8 cellular contexts compared by ENCODE assay signal in the genomic region with DNA sequence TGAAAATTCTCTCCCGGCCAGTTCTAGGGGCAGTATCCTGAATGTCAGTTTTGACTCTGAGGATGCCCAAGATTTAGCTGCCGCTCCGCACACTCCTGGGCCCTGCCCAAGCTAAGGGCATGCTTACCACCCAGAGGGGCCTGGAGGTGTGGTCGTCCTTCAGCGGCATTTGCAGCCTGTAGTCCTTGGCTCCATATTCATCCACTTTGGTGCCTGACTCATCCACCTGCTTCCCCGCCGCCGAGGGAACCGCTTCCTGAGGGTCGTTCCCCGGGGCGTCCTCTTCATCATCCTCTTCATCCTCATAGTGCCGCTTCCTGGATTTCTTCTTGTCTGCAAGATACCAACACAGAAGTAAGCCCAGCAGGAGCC. TPM values are rescaled to one million over a fixed set of nuclear protein-coding genes. Genes with fewer than 3 reads are reported as not detected.
A peak's percentile ranks its signal among the peaks of the same experiment; 100 is the strongest.
DNase-seq lines count a peak whose midpoint lies in the region; ATAC-seq, FAIRE-seq and TF ChIP-seq lines count a peak whose summit lies in the region.

No MANE protein-coding gene starts in this region.

- no peaks in the 10 kb centered on the region for H3K4me1 ChIP-seq in GM12878 (ENCODE audit: control insufficient read depth, insufficient read depth, low read length)
- peaks cover 0 to 4% of the 10 kb centered on the region in 2 donors for H3K4me1 ChIP-seq in kidney (ENCODE audit: control insufficient read depth in 1 of 2, insufficient read depth in 1 of 2, low read depth in 1 of 2, low read length in 2 of 2)
- H3K4me1 ChIP-seq in suprapubic skin, result peaks cover 13% of the 10 kb centered on the region

- TF ChIP-seq EP300 in GM12878 (IDR thresholded peaks at IDR 0.05; ENCODE audit: borderline replicate concordance in 1 of 2, control insufficient read depth in 1 of 2, low read depth in 2 of 2, low read length in 2 of 2) (no peak), suprapubic skin (IDR thresholded peaks at IDR 0.05) (no peak)

- SMC1A ChIA-PET in GM12878 (lab: Charles Lee; ENCODE audit: uncharacterized antibody, unreplicated experiment), result interaction anchor here (0.8 to 2.5 kb wide), 4 partner anchors 12 to 49 kb away, joined by 3 to 13 read pairs (median 4); no protein-coding TSS in a partner anchor

- BruUV-seq in GM12878 (replicated peaks; lab: Mats Ljungman, UMichigan), result TSS peak; percentile 68

- H3K9ac ChIP-seq in GM12878 (ENCODE audit: control insufficient read depth, insufficient read depth, low read length) (peak overlapping the region; percentile 91), kidney (ENCODE audit: low read length in 2 of 2) (peak overlapping the region; percentile 21 to 84)

- intact Hi-C loops in GM12878 (cut with micrococcal nuclease; ENCODE audit: unreplicated experiment) (loop anchor here (10.0 kb wide), 1 partner anchor 209 kb away; no protein-coding TSS in a partner anchor), kidney (cut with DNase I) (no loop called here), posterior vena cava (cut with DNase I) (loop anchor here (5.0 to 10.0 kb wide), 2 partner anchors 219 to 226 kb away; no protein-coding TSS in a partner anchor)

- H3K4me3 ChIP-seq in GM12864 (ENCODE audit: low read depth, low read length) (peak overlapping the region; percentile 91), GM12878 (peak overlapping the region; percentile 100), kidney (ENCODE audit: low read length in 2 of 2) (peak overlapping the region; percentile 54 to 93), suprapubic skin (peak overlapping the region; percentile 98)
- H3K4me3 ChIP-seq in Jurkat, Clone E6-1 (ENCODE audit: low read length), result peak overlapping the region; percentile 89

- DNase-seq in GM12864 (ENCODE audit: low read depth) (no peak), GM12878 (ENCODE audit: low read depth, low spot score) (no peak), kidney (no peak), suprapubic skin (ENCODE audit: low spot score in 2 of 2) (no peak), posterior vena cava (ENCODE audit: low spot score) (no peak), NCI-H2081 (lab: John Stamatoyannopoulos, UW) (no peak)
- no peak for DNase-seq in Jurkat, Clone E6-1 (ENCODE audit: low read depth, low spot score)
- no peak for DNase-seq in activated effector memory CD4-positive, alpha-beta T cell treated with Interleukin-2 at 50 U/mL for 16 hours

- RAD21 ChIA-PET in GM12878 (lab: Charles Lee; ENCODE audit: unreplicated experiment), result interaction anchor here (0.9 to 2.3 kb wide), 6 partner anchors 13 to 226 kb away, joined by 3 to 5 read pairs (median 4); no protein-coding TSS in a partner anchor

- no peaks in the 10 kb centered on the region for H4K20me1 ChIP-seq in GM12878 (ENCODE audit: control insufficient read depth, insufficient read depth)

- peak; percentile 14 for ATAC-seq in GM12878

- H3K27ac ChIP-seq in GM12878 (ENCODE audit: control insufficient read depth, insufficient read depth) (peak overlapping the region; percentile 83), kidney (ENCODE audit: low read depth in 2 of 2, low read length in 2 of 2) (peak overlapping the region in 1 of 2 donors; percentile 63), suprapubic skin (peak overlapping the region; percentile 75)

- in situ Hi-C loops in GM12878 (cut with MboI), result no loop called here

- TF ChIP-seq CTCF in GM12864 (IDR thresholded peaks at IDR 0.05; ENCODE audit: low read depth, low read length, missing control alignments) (no peak), GM12878 (IDR thresholded peaks at IDR 0.05 in 2 of 3, conservative IDR thresholded peaks at IDR 0.05 in 1 of 3; ENCODE audit: control insufficient read depth in 2 of 3, extremely low read depth in 1 of 3, insufficient read depth in 1 of 3, low read depth in 3 of 3, low read length in 3 of 3) (no peak), kidney (IDR thresholded peaks at IDR 0.05; ENCODE audit: borderline replicate concordance, extremely low read depth, insufficient read depth) (no peak), suprapubic skin (IDR thresholded peaks at IDR 0.05) (no peak)

- POLR2A ChIA-PET in GM12878 (lab: Charles Lee), result interaction anchor here (0.6 to 3.1 kb wide), 4 partner anchors 12 to 616 kb away, joined by 4 to 11 read pairs (median 4); no protein-coding TSS in a partner anchor

- TF ChIP-seq POLR2A in GM12878 (IDR thresholded peaks at IDR 0.05; ENCODE audit: low read depth, low read length), result no peak
- no peak for TF ChIP-seq POLR2A in suprapubic skin (IDR thresholded peaks at IDR 0.05)

- no peak for TF ChIP-seq RAD21 in GM12878 (IDR thresholded peaks at IDR 0.05; ENCODE audit: insufficient read depth, low read depth, low read length)

- H3K79me2 ChIP-seq in GM12878 (ENCODE audit: control insufficient read depth, insufficient read depth, low read length), result peaks cover 19% of the 10 kb centered on the region

- FAIRE-seq in GM12878 (lab: Jason Lieb, UNC) (no peak), kidney (lab: Jason Lieb, UNC) (no peak)

- H2AFZ ChIP-seq in GM12878 (ENCODE audit: control insufficient read depth, low read depth, low read length), result peak overlapping the region; percentile 81; the same call in 1 of the 2 replicates

- H3K36me3 ChIP-seq in GM12878 (ENCODE audit: control insufficient read depth in 2 of 2, insufficient read depth in 2 of 2, low read length in 1 of 2) (peaks cover 13 to 18% of the 10 kb centered on the region in 2 experiments), kidney (ENCODE audit: control insufficient read depth in 1 of 2, insufficient read depth in 2 of 2, low read length in 2 of 2) (peaks cover 26 to 30% of the 10 kb centered on the region in 2 donors), suprapubic skin (peaks cover 42% of the 10 kb centered on the region)

- H3K4me2 ChIP-seq in GM12878 (ENCODE audit: control insufficient read depth, insufficient read depth), result peak overlapping the region; percentile 69

- H3K9me3 ChIP-seq in GM12878 (replicated peaks; ENCODE audit: control insufficient read depth, insufficient read depth, low read length) (no peaks in the 10 kb centered on the region), kidney (ENCODE audit: control insufficient read depth in 1 of 2, low read length in 2 of 2) (no peaks in the 10 kb centered on the region), suprapubic skin (no peaks in the 10 kb centered on the region)

- H3K27me3 ChIP-seq in GM12878 (replicated peaks in 1 of 2; ENCODE audit: control insufficient read depth in 2 of 2, insufficient read depth in 2 of 2, low read length in 1 of 2) (no peaks in the 10 kb centered on the region), suprapubic skin (no peaks in the 10 kb centered on the region)

- CTCF ChIA-PET in GM12878 (lab: Yijun Ruan, JAX), result interaction anchor here (0.6 to 1.5 kb wide), 7 partner anchors 13 to 589 kb away, joined by 3 to 5 read pairs (median 4); no protein-coding TSS in a partner anchor

- 24% methylated on average over 13 of the region's 13 CpGs for WGBS in GM12878 (ENCODE audit: insufficient coverage, insufficient replicate concordance, low lambda C conversion rate, missing lambda C conversion rate)
- 22% methylated on average over 6 of the region's 13 CpGs for WGBS in suprapubic skin

TF ChIP-seq in GM12878, 131 proteins besides CTCF, POLR2A, EP300 and RAD21 (continues in another document):
- TF ChIP-seq RUNX3 (IDR thresholded peaks at IDR 0.05; ENCODE audit: low read length) (no peak), SRF (IDR thresholded peaks at IDR 0.05; ENCODE audit: low read depth in 2 of 2, low read length in 2 of 2) (no peak), SPI1 (IDR thresholded peaks at IDR 0.05; ENCODE audit: borderline replicate concordance, insufficient read depth, low read depth, low read length) (no peak), HDAC2 (IDR thresholded peaks at IDR 0.05) (no peak), MEF2B (IDR thresholded peaks at IDR 0.05; ENCODE audit: partially characterized antibody, poor library complexity, severe bottlenecking) (no peak), CEBPB (IDR thresholded peaks at IDR 0.05; ENCODE audit: borderline replicate concordance in 1 of 2, low read depth in 2 of 2, low read length in 2 of 2) (no peak)

RNA-seq across cellular contexts. Expression of a gene that starts 0.6 kb away (rescaled TPM):
- 76.6 TPM for polyA plus RNA-seq in Jurkat, Clone E6-1 (2012; ENCODE audit: insufficient read depth, insufficient read length)
- total RNA-seq in GM12878 (2013; cell fraction: nucleolus; rRNA removed), result 157 and 163 TPM in 2 replicates
- total RNA-seq in GM12878 (2014; rRNA removed) (27.4 and 28.6 TPM in 2 replicates), GM12878 (2014; rRNA removed; fragmentation: Illumina TruSeq; extraction: Trizol) (41.2 and 41.9 TPM in 2 replicates), GM12878 (2021) (40.4 TPM in 2 replicates), kidney (37.1 TPM), suprapubic skin (100 to 1,000 TPM in 1 of 4 donors, 10 to 100 TPM in 3; 35.5 to 103 (median 39.1) TPM), posterior vena cava (10 to 100 TPM; 28.2 to 30.3 TPM)
- polyA plus RNA-seq in GM12878 (2011; ENCODE audit: low read depth), result 33.1 TPM
- polyA plus RNA-seq in GM12878 (2011; rRNA removed) (60.8 and 64.8 TPM in 2 replicates), GM12878 (2014; fragmentation: Illumina TruSeq; extraction: Trizol) (53.9 and 61.6 TPM in 2 replicates), GM12878 (2014; fragmentation: Nextera tagmentation; extraction: Ambion mirVana) (10 to 100 TPM; 17.1 to 23.9 TPM), GM12878 (2014; rRNA removed) (43.5 and 43.6 TPM in 2 replicates), GM12878 (2016; fragmentation: Nextera tagmentation; extraction: Ambion mirVana) (10 to 100 TPM; 52.5 to 54.8 TPM), kidney (ENCODE audit: insufficient read depth, low read depth, low replicate concordance) (23.5 TPM)
- 57.4 and 65.1 TPM in 2 replicates for polyA plus RNA-seq in GM12878 (2011; cell fraction: cytosol; rRNA removed)
- polyA plus RNA-seq in GM12878 (2011; cell fraction: nucleus; rRNA removed), result 242 and 260 TPM in 2 replicates
- 32.9 and 34.5 TPM in 2 replicates for polyA plus RNA-seq in GM12878 (2012)
- polyA minus RNA-seq in GM12878 (2011; rRNA and poly(A)+ RNA removed), result 73.1 and 82.0 TPM in 2 replicates
- polyA minus RNA-seq in GM12878 (2011; cell fraction: cytosol; rRNA and poly(A)+ RNA removed), result 14.6 and 18.3 TPM in 2 replicates
- polyA minus RNA-seq in GM12878 (2011; cell fraction: nucleus; rRNA and poly(A)+ RNA removed), result 82.5 and 106 TPM in 2 replicates
